ENCODE assay signal across 29 cellular contexts in the genomic region with DNA sequence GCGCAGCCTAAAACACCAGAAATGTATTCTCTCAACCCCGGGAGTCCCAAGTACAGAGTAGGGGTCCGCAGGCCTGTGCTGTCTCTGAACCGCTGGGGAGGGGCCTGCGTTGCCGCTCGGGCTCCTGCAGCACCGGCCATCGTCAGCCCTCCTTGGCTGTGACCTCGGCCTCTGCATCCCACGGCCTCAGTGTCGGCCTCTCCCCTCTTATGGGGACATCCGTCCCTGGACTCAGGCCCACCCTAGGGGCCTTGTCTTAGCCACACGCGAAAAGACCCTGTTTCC. TPM values are rescaled to one million over a fixed set of nuclear protein-coding genes. Genes with fewer than 3 reads are reported as not detected.
"Had no signal": no experiment of that assay in that cellular context is flagged by ENCODE, and none has a peak within 500 bp of the region (broad histone marks: within the 10 kb centered on the region; RNA-seq: fewer than 3 reads in every experiment).

No MANE protein-coding gene starts in this region.

- H3K27ac ChIP-seq: brain microvascular endothelial cell, esophagus muscularis mucosa, foreskin keratinocyte, gastrocnemius medialis, heart left ventricle had no signal

- H3K9me3 ChIP-seq: gastrocnemius medialis had no signal

- H3K27me3 ChIP-seq: brain microvascular endothelial cell, foreskin keratinocyte had no signal

- H3K4me3 ChIP-seq: esophagus muscularis mucosa, gastrocnemius medialis, heart left ventricle had no signal

- H3K4me1 ChIP-seq: esophagus muscularis mucosa, foreskin keratinocyte, gastrocnemius medialis, heart left ventricle had no signal

- DNase-seq: activated CD4-positive, alpha-beta memory T cell treated with anti-CD3 and anti-CD28 coated beads for 36 hours; activated CD4-positive, alpha-beta T cell treated with anti-CD3 and anti-CD28 coated beads for 36 hours; activated CD4-positive, alpha-beta T cell treated with anti-CD3 and anti-CD28 coated beads, Interleukin-2, amount 10 ng/mL, durations not matched to agents 24 days and 14 days; activated CD4-positive, CD25-positive, alpha-beta regulatory T cell; activated CD4-positive, CD25-positive, alpha-beta regulatory T cell treated with anti-CD3 and anti-CD28 coated beads, Interleukin-2, amount 50 U/mL, for 72 hours; activated CD8-positive, alpha-beta T cell treated with anti-CD3 and anti-CD28 coated beads, Interleukin-2, amount 10 ng/mL, durations not matched to agents 7 days and 5 days; activated effector memory CD4-positive, alpha-beta T cell treated with Interleukin-2 at 50 U/mL for 16 hours; activated gamma-delta T cell treated with Interleukin-2 at 50 U/mL for 16 hours; activated naive CD4-positive, alpha-beta T cell treated with anti-CD3 and anti-CD28 coated beads, Interleukin-2, amount 50 U/mL, for 16 hours; activated naive CD4-positive, alpha-beta T cell treated with Interleukin-2 at 50 U/mL for 16 hours; activated T-cell treated with anti-CD3 and anti-CD28 coated beads, Interleukin-2, amount 50 U/mL, for 4 hours; amniotic stem cell; anterior cingulate cortex; brain microvascular endothelial cell; cortex of kidney; dermis blood vessel endothelial cell; effector CD4-positive, alpha-beta T cell; effector memory CD8-positive, alpha-beta T cell; erythroblast; foreskin keratinocyte; gastrocnemius medialis; glutamatergic neuron; heart left ventricle; T-helper 17 cell; T1000 had no signal

- ATAC-seq: activated CD4-positive, alpha-beta T cell treated with anti-CD3 and anti-CD28 coated beads for 36 hours; activated CD8-positive, alpha-beta T cell treated with anti-CD3 and anti-CD28 coated beads, Interleukin-2, amount 10 ng/mL, durations not matched to agents 7 days and 5 days; activated T-cell treated with anti-CD3 and anti-CD28 coated beads, Interleukin-2, amount 50 U/mL, for 4 hours; activated T-helper 17 cell treated with anti-CD3 and anti-CD28 coated beads, Interleukin-2, amount 50 U/mL, for 72 hours; effector memory CD8-positive, alpha-beta T cell; foreskin keratinocyte; gastrocnemius medialis; heart left ventricle; T-helper 17 cell had no signal

- H3K36me3 ChIP-seq: brain microvascular endothelial cell, esophagus muscularis mucosa, gastrocnemius medialis, heart left ventricle had no signal

RNA-seq across cellular contexts. Expression of gene KCNG2, which starts 50.5 kb away (rescaled TPM):
- total RNA-seq: activated CD4-positive, alpha-beta memory T cell treated with anti-CD3 and anti-CD28 coated beads for 36 hours; activated CD4-positive, alpha-beta T cell treated with anti-CD3 and anti-CD28 coated beads for 36 hours; activated CD4-positive, alpha-beta T cell treated with anti-CD3 and anti-CD28 coated beads, Interleukin-2, amount 10 ng/mL, durations not matched to agents 24 days and 14 days; activated CD8-positive, alpha-beta memory T cell treated with anti-CD3 and anti-CD28 coated beads for 36 hours; activated CD8-positive, alpha-beta T cell treated with anti-CD3 and anti-CD28 coated beads, Interleukin-2, amount 10 ng/mL, durations not matched to agents 7 days and 5 days; activated T-cell treated with anti-CD3 and anti-CD28 coated beads, Interleukin-2, amount 50 U/mL, for 4 hours; activated T-helper 17 cell treated with anti-CD3 and anti-CD28 coated beads, Interleukin-2, amount 50 U/mL, for 72 hours; bronchial epithelial cell; foreskin keratinocyte; T-helper 17 cell had no signal
